1 cellular context compared by ENCODE assay signal in genomic region chr2:218367415-218368149, GRCh38.
A peak's percentile ranks its signal among the peaks of the same experiment; 100 is the strongest.
TF ChIP-seq lines count a peak whose summit lies in the region.

No MANE protein-coding gene starts in this region.

TF ChIP-seq in K562, 482 proteins besides CTCF, POLR2A, EP300 and RAD21 (continued from another document and continues in another):
- TF ChIP-seq ZBTB12 (CRISPR knock-in tag; IDR thresholded peaks at IDR 0.05) (no peak), ZNF696 (CRISPR knock-in tag; conservative IDR thresholded peaks at IDR 0.05) (no peak), TARDBP (IDR thresholded peaks at IDR 0.05) (no peak; the same call in 1 of the 2 replicates), ZHX1 (conservative IDR thresholded peaks at IDR 0.05; ENCODE audit: low read length) (no peak), MXI1 (IDR thresholded peaks at IDR 0.05; ENCODE audit: low read depth, low read length) (0 out of 2 replicates have a peak, but pooled peaks have one; percentile 35), CREB1 (IDR thresholded peaks at IDR 0.05) (peak; percentile 59), CREB1 (CRISPR knock-in tag; IDR thresholded peaks at IDR 0.05) (peak; percentile 66; the same call in 1 of the 2 replicates), CREB3L1 (IDR thresholded peaks at IDR 0.05; ENCODE audit: borderline replicate concordance, low read depth) (peak; percentile 70; the same call in 1 of the 2 replicates), SIX5 (IDR thresholded peaks at IDR 0.05; ENCODE audit: borderline replicate concordance in 1 of 2, insufficient read depth in 1 of 2, low read depth in 1 of 2, low read length in 2 of 2) (no peak), JUN (IDR thresholded peaks at IDR 0.05; ENCODE audit: borderline replicate concordance, low read depth, low read length) (peak; percentile 31; the same call in 1 of the 2 replicates), JUN (CRISPR knock-in tag; IDR thresholded peaks at IDR 0.05; ENCODE audit: borderline replicate concordance) (no peak), KHSRP (IDR thresholded peaks at IDR 0.05) (no peak), ZNF121 (CRISPR knock-in tag; conservative IDR thresholded peaks at IDR 0.05) (no peak), ETV5 (CRISPR knock-in tag; IDR thresholded peaks at IDR 0.05; ENCODE audit: low read depth) (peak; percentile 71; the same call in 1 of the 2 replicates), THAP12 (CRISPR knock-in tag; IDR thresholded peaks at IDR 0.05) (peak; percentile 51; the same call in 1 of the 2 replicates), ATF2 (CRISPR knock-in tag; IDR thresholded peaks at IDR 0.05) (no peak), MEIS2 (IDR thresholded peaks at IDR 0.05; ENCODE audit: partially characterized antibody) (peak; percentile 27), HMGN3 (IDR thresholded peaks at IDR 0.05; ENCODE audit: borderline replicate concordance, extremely low read depth, insufficient read length, low read depth, low read length) (peak; percentile 70), SMARCB1 (IDR thresholded peaks at IDR 0.05; ENCODE audit: insufficient read length, low read depth) (no peak), ZNF780A (CRISPR knock-in tag; IDR thresholded peaks at IDR 0.05) (no peak), CTCFL (IDR thresholded peaks at IDR 0.05; ENCODE audit: borderline replicate concordance, insufficient read depth, low read depth, low read length, poor library complexity, severe bottlenecking) (no peak), FOXK1 (CRISPR knock-in tag; IDR thresholded peaks at IDR 0.05; ENCODE audit: borderline replicate concordance) (no peak), RBM15 (IDR thresholded peaks at IDR 0.05; ENCODE audit: insufficient read depth, low read length) (no peak), POLR3A (IDR thresholded peaks at IDR 0.05; ENCODE audit: borderline replicate concordance, extremely low read depth, insufficient read depth, insufficient read length) (no peak), RNF219 (CRISPR knock-in tag; IDR thresholded peaks at IDR 0.05) (no peak), BRF1 (IDR thresholded peaks at IDR 0.05; ENCODE audit: borderline replicate concordance, extremely low read depth, insufficient read length) (no peak), DNMT1 (IDR thresholded peaks at IDR 0.05) (no peak), FOXJ2 (tag; IDR thresholded peaks at IDR 0.05) (no peak), RBM34 (IDR thresholded peaks at IDR 0.05; ENCODE audit: borderline replicate concordance, insufficient read depth, low read length) (0 out of 2 replicates have a peak, but pooled peaks have one; percentile 82), CBFA2T3 (IDR thresholded peaks at IDR 0.05) (no peak), CGGBP1 (CRISPR knock-in tag; IDR thresholded peaks at IDR 0.05) (no peak), ZNF124 (CRISPR knock-in tag; IDR thresholded peaks at IDR 0.05) (no peak), ZNF407 (IDR thresholded peaks at IDR 0.05; ENCODE audit: low read depth) (no peak)
